ENCODE assay signal across 8 cellular contexts in the genomic region with DNA sequence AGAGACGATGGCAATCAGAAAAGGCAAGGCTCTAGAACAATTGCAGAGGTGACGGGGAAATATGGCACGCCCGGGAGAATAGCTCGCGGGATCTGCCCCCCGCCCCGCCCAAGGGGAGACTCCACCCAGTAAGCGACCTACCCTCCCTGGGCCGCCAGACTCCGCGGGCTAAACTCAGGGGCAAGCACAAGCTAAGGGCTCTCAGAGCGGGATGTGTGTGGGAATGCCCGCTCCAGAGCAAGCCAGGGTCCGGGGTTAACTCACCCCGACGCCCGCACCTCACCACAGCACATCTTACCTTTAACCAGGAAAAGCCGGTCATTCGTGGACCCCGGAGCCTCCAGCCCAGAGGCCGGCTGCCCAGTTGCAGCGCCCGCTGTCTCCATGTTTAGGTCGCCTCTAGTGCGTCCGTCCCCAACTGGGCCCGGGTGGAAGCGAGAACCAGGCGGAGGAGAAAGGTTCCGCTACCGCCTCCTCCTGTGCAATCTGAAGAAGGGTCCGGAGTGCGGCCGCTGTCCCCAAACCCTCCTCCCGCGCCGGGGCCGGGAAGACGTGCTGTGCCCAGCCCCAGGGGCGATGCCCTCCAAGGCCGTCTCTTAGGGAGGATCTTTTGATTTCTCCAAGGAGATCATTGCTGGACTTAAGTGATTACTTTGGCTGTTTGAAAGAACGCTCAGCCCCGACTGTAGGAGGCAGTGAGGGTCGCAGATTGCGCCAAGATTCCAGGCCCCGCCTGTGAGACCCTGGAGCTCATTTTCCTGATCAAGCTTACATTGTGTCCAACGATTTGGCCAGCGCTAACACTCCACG.
DNase-seq lines count a peak whose midpoint lies in the region; ATAC-seq lines count a peak whose summit lies in the region.

A gene (minus strand): TSS at position 406 of the 810 bp plus-strand sequence. CDS start 20 bp downstream, at position 386.

- DNase-seq in activated CD4-positive, CD25-positive, alpha-beta regulatory T cell treated with anti-CD3 and anti-CD28 coated beads, Interleukin-2, amount 50 U/mL, for 16 hours (ENCODE audit: low read depth, low spot score), result peak; percentile 75
- DNase-seq in activated CD4-positive, CD25-positive, alpha-beta regulatory T cell (lab: John Stamatoyannopoulos, UW), result no peak
- DNase-seq in T-helper 9 cell (peak; percentile 76), cerebellar cortex (ENCODE audit: low spot score) (peak; percentile 92), left kidney (ENCODE audit: low read depth, low spot score) (peak; percentile 97), NOMO-1 (lab: John Stamatoyannopoulos, UW; ENCODE audit: unreplicated experiment in 2 of 2) (no peak)
- DNase-seq in stimulated activated CD4-positive, alpha-beta T cell treated with anti-CD3 and anti-CD28 coated beads, Interleukin-2, amount 100 ng/mL, for 4 hours (ENCODE audit: low read depth), result peak; percentile 76

- peak; percentile 92 for ATAC-seq in HG03159 (IDR thresholded peaks at IDR 0.05; ENCODE audit: unreplicated experiment)

Comparison
In these comparisons a context has a peak if more than half of its experiments do, and no peak if none do; other contexts are left out.
1. DNase-seq: peak in activated CD4-positive, CD25-positive, alpha-beta regulatory T cell treated with anti-CD3 and anti-CD28 coated beads, Interleukin-2, amount 50 U/mL, for 16 hours (single experiment), T-helper 9 cell (single experiment), cerebellar cortex (single experiment), left kidney (single experiment) and stimulated activated CD4-positive, alpha-beta T cell treated with anti-CD3 and anti-CD28 coated beads, Interleukin-2, amount 100 ng/mL, for 4 hours (single experiment); none in activated CD4-positive, CD25-positive, alpha-beta regulatory T cell (0 of 4) and NOMO-1 (0 of 2).